ENCODE assay signal across 14 cellular contexts in the genomic region with DNA sequence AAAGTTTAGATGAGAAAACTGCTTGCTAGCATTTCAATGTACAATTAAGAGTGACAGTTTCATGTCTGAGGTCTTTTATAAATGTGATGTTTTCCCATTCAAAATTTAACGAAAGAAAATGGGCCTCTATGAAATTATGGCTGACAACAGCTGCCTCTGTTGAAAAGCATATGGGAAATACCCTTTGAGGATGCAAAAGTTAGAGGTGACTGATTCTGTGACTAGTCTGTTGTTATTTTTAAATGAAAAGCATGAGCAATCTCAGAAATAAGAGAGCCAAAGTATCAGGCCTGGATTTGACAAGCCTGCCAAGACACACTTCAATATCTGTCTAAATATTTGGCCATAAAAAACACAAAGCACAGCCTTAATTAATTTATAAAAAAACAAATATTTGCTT.
DNase-seq lines count a peak whose midpoint lies in the region; ATAC-seq and TF ChIP-seq lines count a peak whose summit lies in the region.
"Had no signal": no experiment of that assay in that cellular context is flagged by ENCODE, and none has a peak within 500 bp of the region (broad histone marks: within the 10 kb centered on the region; RNA-seq: fewer than 3 reads in every experiment).

No MANE protein-coding gene starts in this region.

- no peak overlapping the region for H3K4me3 ChIP-seq in left lung
- H3K4me3 ChIP-seq: stomach had no signal

- H3K36me3 ChIP-seq in left lung, result no peaks in the 10 kb centered on the region
- H3K36me3 ChIP-seq: stomach had no signal

- intact Hi-C loops in left lung (cut with DNase I), result no loop called here

- H3K27me3 ChIP-seq in left lung, result no peaks in the 10 kb centered on the region
- H3K27me3 ChIP-seq: stomach had no signal

- no peaks in the 10 kb centered on the region for H3K9me3 ChIP-seq in left lung
- H3K9me3 ChIP-seq: stomach had no signal

- no peak for TF ChIP-seq CTCF in left lung (IDR thresholded peaks at IDR 0.05)

- ATAC-seq in GM18519 (IDR thresholded peaks at IDR 0.05; ENCODE audit: low FRiP score, unreplicated experiment) (peak; percentile 99), GM21360 (IDR thresholded peaks at IDR 0.05; ENCODE audit: unreplicated experiment) (peak; percentile 99), HG02970 (IDR thresholded peaks at IDR 0.05; ENCODE audit: low FRiP score, unreplicated experiment) (peak; percentile 73), HG03575 (IDR thresholded peaks at IDR 0.05; ENCODE audit: extremely low read depth, insufficient number of reproducible peaks, low FRiP score, unreplicated experiment) (peak; percentile 99), left lung (no peak)

- DNase-seq in amygdala (lab: John Stamatoyannopoulos, UW) (no peak), GM19238 (ENCODE audit: insufficient read length, low spot score) (no peak), left lung (no peak), NCI-H82 (lab: John Stamatoyannopoulos, UW) (no peak)
- DNase-seq: activated CD4-positive, alpha-beta T cell treated with anti-CD3 and anti-CD28 coated beads, Interleukin-2, amount 50 U/mL, for 1 hour; activated naive CD4-positive, alpha-beta T cell treated with Interleukin-2 at 50 U/mL for 16 hours; IMR-90; kidney glomerular epithelial cell; stimulated activated CD4-positive, alpha-beta T cell treated with anti-CD3 and anti-CD28 coated beads, Interleukin-1b, Interleukin-23, amount 100 ng/mL, for 48 hours; stomach had no signal

- no peak overlapping the region for H3K27ac ChIP-seq in left lung
- H3K27ac ChIP-seq: stomach had no signal

- H3K4me1 ChIP-seq in left lung, result no peaks in the 10 kb centered on the region
- H3K4me1 ChIP-seq: stomach had no signal
